ENCODE assay signal across 1 cellular context in the genomic region with DNA sequence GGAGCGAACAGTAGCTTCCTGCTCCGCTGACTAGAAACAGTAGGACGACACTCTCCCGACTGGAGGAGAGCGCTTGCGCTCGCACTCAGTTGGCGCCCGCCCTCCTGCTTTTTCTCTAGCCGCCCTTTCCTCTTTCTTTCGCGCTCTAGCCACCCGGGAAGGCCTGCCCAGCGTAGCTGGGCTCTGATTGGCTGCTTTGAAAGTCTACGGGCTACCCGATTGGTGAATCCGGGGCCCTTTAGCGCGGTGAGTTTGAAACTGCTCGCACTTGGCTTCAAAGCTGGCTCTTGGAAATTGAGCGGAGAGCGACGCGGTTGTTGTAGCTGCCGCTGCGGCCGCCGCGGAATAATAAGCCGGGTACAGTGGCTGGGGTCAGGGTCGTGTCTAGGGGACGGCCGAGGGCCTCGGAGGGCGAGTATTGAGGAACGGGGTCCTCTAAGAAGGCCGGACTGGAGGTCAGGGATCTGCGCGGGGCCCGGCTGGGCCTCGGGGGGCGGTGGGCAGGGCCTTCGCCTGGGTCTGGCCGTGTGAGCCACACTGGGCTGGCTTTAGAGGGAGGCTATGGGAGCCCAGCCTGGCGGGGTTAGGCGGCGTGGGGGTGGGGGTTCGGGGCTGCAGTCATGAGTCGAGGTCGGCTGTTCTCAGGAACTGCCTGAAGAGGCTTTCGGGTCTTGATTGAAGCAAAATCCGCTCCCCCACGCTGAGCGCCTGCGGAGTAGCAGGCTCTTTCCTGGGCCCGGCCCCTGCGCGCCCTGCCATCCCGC.
TF ChIP-seq lines count a peak whose summit lies in the region.

Gene CDK1, plus strand, starts transcription at position 265 of the 764 bp plus-strand sequence. CDS start 1,688 bp downstream, outside the sequence.

TF ChIP-seq in K562, 482 proteins besides CTCF, POLR2A, EP300 and RAD21 (continued from another document and continues in another):
- TF ChIP-seq, protein P1, sequence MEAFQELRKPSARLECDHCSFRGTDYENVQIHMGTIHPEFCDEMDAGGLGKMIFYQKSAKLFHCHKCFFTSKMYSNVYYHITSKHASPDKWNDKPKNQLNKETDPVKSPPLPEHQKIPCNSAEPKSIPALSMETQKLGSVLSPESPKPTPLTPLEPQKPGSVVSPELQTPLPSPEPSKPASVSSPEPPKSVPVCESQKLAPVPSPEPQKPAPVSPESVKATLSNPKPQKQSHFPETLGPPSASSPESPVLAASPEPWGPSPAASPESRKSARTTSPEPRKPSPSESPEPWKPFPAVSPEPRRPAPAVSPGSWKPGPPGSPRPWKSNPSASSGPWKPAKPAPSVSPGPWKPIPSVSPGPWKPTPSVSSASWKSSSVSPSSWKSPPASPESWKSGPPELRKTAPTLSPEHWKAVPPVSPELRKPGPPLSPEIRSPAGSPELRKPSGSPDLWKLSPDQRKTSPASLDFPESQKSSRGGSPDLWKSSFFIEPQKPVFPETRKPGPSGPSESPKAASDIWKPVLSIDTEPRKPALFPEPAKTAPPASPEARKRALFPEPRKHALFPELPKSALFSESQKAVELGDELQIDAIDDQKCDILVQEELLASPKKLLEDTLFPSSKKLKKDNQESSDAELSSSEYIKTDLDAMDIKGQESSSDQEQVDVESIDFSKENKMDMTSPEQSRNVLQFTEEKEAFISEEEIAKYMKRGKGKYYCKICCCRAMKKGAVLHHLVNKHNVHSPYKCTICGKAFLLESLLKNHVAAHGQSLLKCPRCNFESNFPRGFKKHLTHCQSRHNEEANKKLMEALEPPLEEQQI (IDR thresholded peaks at IDR 0.05), result peak; percentile 92
- TF ChIP-seq ZNF551 (CRISPR knock-in tag; IDR thresholded peaks at IDR 0.05) (no peak), SAP30 (IDR thresholded peaks at IDR 0.05; ENCODE audit: borderline replicate concordance, insufficient read depth, low read depth, low read length, poor library complexity, severe bottlenecking) (peak; percentile 99), SMAD1 (IDR thresholded peaks at IDR 0.05; ENCODE audit: low read depth, low read length, partially characterized antibody) (peak; percentile 89), ZNF778 (CRISPR knock-in tag; IDR thresholded peaks at IDR 0.05) (no peak), CXXC5 (CRISPR knock-in tag; IDR thresholded peaks at IDR 0.05) (peak; percentile 86), ARNT (IDR thresholded peaks at IDR 0.05) (peak in 1 of 2 experiments; percentile 77; a peak in 3 of 4 replicates), HDAC3 (IDR thresholded peaks at IDR 0.05; ENCODE audit: borderline replicate concordance, partially characterized antibody) (no peak), GTF2B (IDR thresholded peaks at IDR 0.05; ENCODE audit: extremely low read depth, insufficient read length) (peak; percentile 24), SLC30A9 (CRISPR knock-in tag; IDR thresholded peaks at IDR 0.05) (no peak), FOS (IDR thresholded peaks at IDR 0.05; ENCODE audit: extremely low read depth, insufficient read length) (peak; percentile 92), NFYB (IDR thresholded peaks at IDR 0.05; ENCODE audit: extremely low read depth, insufficient read length) (peak; percentile 77), TAF1 (IDR thresholded peaks at IDR 0.05; ENCODE audit: control insufficient read depth, extremely low read depth, insufficient read depth, low read length, severe bottlenecking) (peak; percentile 96), NRF1 (conservative IDR thresholded peaks at IDR 0.05 in 1 of 2, IDR thresholded peaks at IDR 0.05 in 1 of 2) (peak; percentile 94 to 95), PREB (CRISPR knock-in tag; IDR thresholded peaks at IDR 0.05) (0 out of 2 replicates have a peak, but pooled peaks have one; percentile 67), ASH1L (IDR thresholded peaks at IDR 0.05; ENCODE audit: borderline replicate concordance, low read depth, partially characterized antibody) (peak; percentile 92), NFIC (IDR thresholded peaks at IDR 0.05) (peak; percentile 69), ADNP (tag; IDR thresholded peaks at IDR 0.05) (no peak), ZNF134 (CRISPR knock-in tag; conservative IDR thresholded peaks at IDR 0.05) (no peak), HSF4 (CRISPR knock-in tag; IDR thresholded peaks at IDR 0.05; ENCODE audit: borderline replicate concordance) (no peak), NEUROD1 (IDR thresholded peaks at IDR 0.05; ENCODE audit: borderline replicate concordance, low read depth, low read length, partially characterized antibody) (peak; percentile 79), ZNF384 (IDR thresholded peaks at IDR 0.05; ENCODE audit: low read depth, low read length) (no peak), ETV1 (tag; conservative IDR thresholded peaks at IDR 0.05; ENCODE audit: low read depth) (peak; percentile 55; the same call in 1 of the 2 replicates), SMARCE1 (IDR thresholded peaks at IDR 0.05) (peak; percentile 25; the same call in 1 of the 2 replicates), TEAD4 (IDR thresholded peaks at IDR 0.05; ENCODE audit: low read length) (peak; percentile 52; the same call in 1 of the 2 replicates), TEAD4 (CRISPR knock-in tag; IDR thresholded peaks at IDR 0.05; ENCODE audit: borderline replicate concordance) (no peak), ZNF197 (CRISPR knock-in tag; IDR thresholded peaks at IDR 0.05; ENCODE audit: low read depth) (0 out of 2 replicates have a peak, but pooled peaks have one; percentile 32), ZNF592 (IDR thresholded peaks at IDR 0.05) (0 out of 2 replicates have a peak, but pooled peaks have one; percentile 10), TAF9B (IDR thresholded peaks at IDR 0.05; ENCODE audit: partially characterized antibody) (peak; percentile 90), BRD4 (IDR thresholded peaks at IDR 0.05) (peak; percentile 97), ATF4 (CRISPR knock-in tag; IDR thresholded peaks at IDR 0.05) (no peak), RB1 (IDR thresholded peaks at IDR 0.05; ENCODE audit: low read depth) (peak; percentile 99), CHD1 (IDR thresholded peaks at IDR 0.05; ENCODE audit: low read length) (peak; percentile 53), L3MBTL2 (IDR thresholded peaks at IDR 0.05) (peak; percentile 84), ZNF124 (CRISPR knock-in tag; IDR thresholded peaks at IDR 0.05) (no peak), ZNF140 (CRISPR knock-in tag; IDR thresholded peaks at IDR 0.05) (no peak)
- TF ChIP-seq, protein P2, sequence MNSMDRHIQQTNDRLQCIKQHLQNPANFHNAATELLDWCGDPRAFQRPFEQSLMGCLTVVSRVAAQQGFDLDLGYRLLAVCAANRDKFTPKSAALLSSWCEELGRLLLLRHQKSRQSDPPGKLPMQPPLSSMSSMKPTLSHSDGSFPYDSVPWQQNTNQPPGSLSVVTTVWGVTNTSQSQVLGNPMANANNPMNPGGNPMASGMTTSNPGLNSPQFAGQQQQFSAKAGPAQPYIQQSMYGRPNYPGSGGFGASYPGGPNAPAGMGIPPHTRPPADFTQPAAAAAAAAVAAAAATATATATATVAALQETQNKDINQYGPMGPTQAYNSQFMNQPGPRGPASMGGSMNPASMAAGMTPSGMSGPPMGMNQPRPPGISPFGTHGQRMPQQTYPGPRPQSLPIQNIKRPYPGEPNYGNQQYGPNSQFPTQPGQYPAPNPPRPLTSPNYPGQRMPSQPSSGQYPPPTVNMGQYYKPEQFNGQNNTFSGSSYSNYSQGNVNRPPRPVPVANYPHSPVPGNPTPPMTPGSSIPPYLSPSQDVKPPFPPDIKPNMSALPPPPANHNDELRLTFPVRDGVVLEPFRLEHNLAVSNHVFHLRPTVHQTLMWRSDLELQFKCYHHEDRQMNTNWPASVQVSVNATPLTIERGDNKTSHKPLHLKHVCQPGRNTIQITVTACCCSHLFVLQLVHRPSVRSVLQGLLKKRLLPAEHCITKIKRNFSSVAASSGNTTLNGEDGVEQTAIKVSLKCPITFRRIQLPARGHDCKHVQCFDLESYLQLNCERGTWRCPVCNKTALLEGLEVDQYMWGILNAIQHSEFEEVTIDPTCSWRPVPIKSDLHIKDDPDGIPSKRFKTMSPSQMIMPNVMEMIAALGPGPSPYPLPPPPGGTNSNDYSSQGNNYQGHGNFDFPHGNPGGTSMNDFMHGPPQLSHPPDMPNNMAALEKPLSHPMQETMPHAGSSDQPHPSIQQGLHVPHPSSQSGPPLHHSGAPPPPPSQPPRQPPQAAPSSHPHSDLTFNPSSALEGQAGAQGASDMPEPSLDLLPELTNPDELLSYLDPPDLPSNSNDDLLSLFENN (IDR thresholded peaks at IDR 0.05; ENCODE audit: low read depth in 2 of 2, low read length in 2 of 2), result 0 out of 4 replicates have a peak, but pooled peaks of 1 of the 2 experiments have one; percentile 14
- TF ChIP-seq, protein P3, sequence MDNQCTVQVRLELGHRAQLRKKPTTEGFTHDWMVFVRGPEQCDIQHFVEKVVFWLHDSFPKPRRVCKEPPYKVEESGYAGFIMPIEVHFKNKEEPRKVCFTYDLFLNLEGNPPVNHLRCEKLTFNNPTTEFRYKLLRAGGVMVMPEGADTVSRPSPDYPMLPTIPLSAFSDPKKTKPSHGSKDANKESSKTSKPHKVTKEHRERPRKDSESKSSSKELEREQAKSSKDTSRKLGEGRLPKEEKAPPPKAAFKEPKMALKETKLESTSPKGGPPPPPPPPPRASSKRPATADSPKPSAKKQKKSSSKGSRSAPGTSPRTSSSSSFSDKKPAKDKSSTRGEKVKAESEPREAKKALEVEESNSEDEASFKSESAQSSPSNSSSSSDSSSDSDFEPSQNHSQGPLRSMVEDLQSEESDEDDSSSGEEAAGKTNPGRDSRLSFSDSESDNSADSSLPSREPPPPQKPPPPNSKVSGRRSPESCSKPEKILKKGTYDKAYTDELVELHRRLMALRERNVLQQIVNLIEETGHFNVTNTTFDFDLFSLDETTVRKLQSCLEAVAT (IDR thresholded peaks at IDR 0.05), result peak; percentile 47 to 90; a peak in 3 of 4 replicates
- TF ChIP-seq, protein P4, sequence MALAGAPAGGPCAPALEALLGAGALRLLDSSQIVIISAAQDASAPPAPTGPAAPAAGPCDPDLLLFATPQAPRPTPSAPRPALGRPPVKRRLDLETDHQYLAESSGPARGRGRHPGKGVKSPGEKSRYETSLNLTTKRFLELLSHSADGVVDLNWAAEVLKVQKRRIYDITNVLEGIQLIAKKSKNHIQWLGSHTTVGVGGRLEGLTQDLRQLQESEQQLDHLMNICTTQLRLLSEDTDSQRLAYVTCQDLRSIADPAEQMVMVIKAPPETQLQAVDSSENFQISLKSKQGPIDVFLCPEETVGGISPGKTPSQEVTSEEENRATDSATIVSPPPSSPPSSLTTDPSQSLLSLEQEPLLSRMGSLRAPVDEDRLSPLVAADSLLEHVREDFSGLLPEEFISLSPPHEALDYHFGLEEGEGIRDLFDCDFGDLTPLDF (CRISPR knock-in tag; IDR thresholded peaks at IDR 0.05), result peak; percentile 99
- TF ChIP-seq, protein P5, sequence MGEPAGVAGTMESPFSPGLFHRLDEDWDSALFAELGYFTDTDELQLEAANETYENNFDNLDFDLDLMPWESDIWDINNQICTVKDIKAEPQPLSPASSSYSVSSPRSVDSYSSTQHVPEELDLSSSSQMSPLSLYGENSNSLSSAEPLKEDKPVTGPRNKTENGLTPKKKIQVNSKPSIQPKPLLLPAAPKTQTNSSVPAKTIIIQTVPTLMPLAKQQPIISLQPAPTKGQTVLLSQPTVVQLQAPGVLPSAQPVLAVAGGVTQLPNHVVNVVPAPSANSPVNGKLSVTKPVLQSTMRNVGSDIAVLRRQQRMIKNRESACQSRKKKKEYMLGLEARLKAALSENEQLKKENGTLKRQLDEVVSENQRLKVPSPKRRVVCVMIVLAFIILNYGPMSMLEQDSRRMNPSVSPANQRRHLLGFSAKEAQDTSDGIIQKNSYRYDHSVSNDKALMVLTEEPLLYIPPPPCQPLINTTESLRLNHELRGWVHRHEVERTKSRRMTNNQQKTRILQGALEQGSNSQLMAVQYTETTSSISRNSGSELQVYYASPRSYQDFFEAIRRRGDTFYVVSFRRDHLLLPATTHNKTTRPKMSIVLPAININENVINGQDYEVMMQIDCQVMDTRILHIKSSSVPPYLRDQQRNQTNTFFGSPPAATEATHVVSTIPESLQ (CRISPR knock-in tag; IDR thresholded peaks at IDR 0.05), result peak; percentile 1; the same call in 1 of the 2 replicates
